ENCODE assay signal across 19 cellular contexts in genomic region chr2:132969371-132969985, GRCh38.
DNase-seq lines count a peak whose midpoint lies in the region; ATAC-seq, FAIRE-seq and TF ChIP-seq lines count a peak whose summit lies in the region.
"Had no signal": no experiment of that assay in that cellular context is flagged by ENCODE, and none has a peak within 500 bp of the region (broad histone marks: within the 10 kb centered on the region; RNA-seq: fewer than 3 reads in every experiment).

No MANE protein-coding gene starts in this region.

- H3K9me3 ChIP-seq in H1 (ENCODE audit: insufficient read depth in 2 of 2, low read depth in 1 of 2, low read length in 1 of 2): no peaks in the 10 kb centered on the region
- H3K9me3 ChIP-seq: BLaER1, MG63 had no signal

- no peak overlapping the region for H2BK15ac ChIP-seq in H1 (ENCODE audit: low read length)

- H3K14ac ChIP-seq in H1 (ENCODE audit: insufficient read length): no peak overlapping the region

- H2AK5ac ChIP-seq in H1 (ENCODE audit: low read depth, low read length): no peak overlapping the region

- H2BK120ac ChIP-seq in H1 (replicated peaks; ENCODE audit: low read depth, low read length): no peak overlapping the region

- H3K27ac ChIP-seq in H1 (ENCODE audit: low read depth, low read length): no peak overlapping the region
- H3K27ac ChIP-seq: BLaER1, KMS-11 had no signal

- FAIRE-seq in H1 (lab: Jason Lieb, UNC): no peak
- FAIRE-seq: GM12891 had no signal

- peak; percentile 70 for ATAC-seq in GM18867 (IDR thresholded peaks at IDR 0.05; ENCODE audit: unreplicated experiment)
- ATAC-seq: HCT116, Panc1, SK-N-SH treated with all-trans-retinoic acid at 6 μM for 48 hours had no signal

- CTCF ChIA-PET in H1 (lab: Charles Lee; ENCODE audit: partially characterized antibody): interaction anchor here (1.7 kb wide), 1 partner anchor 58 kb away, joined by 6 read pairs; no protein-coding TSS in a partner anchor

- no peaks in the 10 kb centered on the region for H4K20me1 ChIP-seq in H1 (replicated peaks in 1 of 2; ENCODE audit: control insufficient read depth in 1 of 2, insufficient read depth in 2 of 2, low read length in 2 of 2)
- H4K20me1 ChIP-seq: BLaER1 had no signal

- H3K79me1 ChIP-seq in H1 (ENCODE audit: low read depth, low read length): no peaks in the 10 kb centered on the region

- no peak overlapping the region for H2BK12ac ChIP-seq in H1 (ENCODE audit: low read depth, low read length)

- DNase-seq in HT1080 (ENCODE audit: low read depth) (peak; percentile 80), H1 (ENCODE audit: low read depth in 1 of 2, low spot score in 2 of 2) (no peak), HT-29 (ENCODE audit: low spot score) (no peak), DMS153 treated with DMSO at 0.1 percent for 48 hours (lab: John Stamatoyannopoulos, UW; ENCODE audit: unreplicated experiment) (no peak), midbrain (lab: John Stamatoyannopoulos, UW) (no peak)
- no peak for DNase-seq in activated CD4-positive, alpha-beta T cell treated with anti-CD3 and anti-CD28 coated beads for 48 hours
- DNase-seq: DMS 273 treated with DMSO at 0.1 percent for 48 hours, MG63, NCI-H1092 treated with DMSO at 0.1 percent for 48 hours, NCI-H1694 treated with DMSO at 0.1 percent for 48 hours, NCI-H774, Right ventricle myocardium superior had no signal

- H3K4me1 ChIP-seq in H1 (replicated peaks in 1 of 4; ENCODE audit: control insufficient read depth in 3 of 4, insufficient read depth in 4 of 4, low read length in 3 of 4): no peaks in the 10 kb centered on the region
- H3K4me1 ChIP-seq: BLaER1 had no signal

- POLR2A ChIA-PET in H1 (lab: Charles Lee; ENCODE audit: partially characterized antibody): no interaction called here

- no peak overlapping the region for H3K18ac ChIP-seq in H1 (ENCODE audit: extremely low read depth, low read length)

- H2BK5ac ChIP-seq in H1 (ENCODE audit: low read depth, low read length): no peak overlapping the region

- no peak overlapping the region for H3K4me2 ChIP-seq in H1 (ENCODE audit: insufficient read depth in 1 of 2, low read depth in 2 of 2, low read length in 2 of 2)
- H3K4me2 ChIP-seq: BLaER1, KMS-11 had no signal

- TF ChIP-seq RAD21 in H1 (IDR thresholded peaks at IDR 0.05 in 1 of 2, conservative IDR thresholded peaks at IDR 0.05 in 1 of 2; ENCODE audit: low read depth in 2 of 2, low read length in 2 of 2): no peak

- no peak overlapping the region for H3K4ac ChIP-seq in H1 (replicated peaks; ENCODE audit: insufficient read length, low read depth, low read length)

- no peak for TF ChIP-seq CTCF in H1 (IDR thresholded peaks at IDR 0.05; ENCODE audit: control extremely low read depth in 1 of 3, insufficient read depth in 1 of 3, low read depth in 1 of 3, low read length in 3 of 3)

- TF ChIP-seq POLR2A in H1 (IDR thresholded peaks at IDR 0.05; ENCODE audit: control extremely low read depth in 1 of 2, low read depth in 2 of 2, low read length in 2 of 2): no peak

- H3K23ac ChIP-seq in H1 (ENCODE audit: insufficient read length): no peak overlapping the region

- H3K4me3 ChIP-seq in H1 (ENCODE audit: extremely low read depth in 1 of 4, insufficient read depth in 2 of 4, low read depth in 3 of 4, low read length in 4 of 4): no peak overlapping the region
- H3K4me3 ChIP-seq: BLaER1, MG63 had no signal

- TF ChIP-seq EP300 in H1 (IDR thresholded peaks at IDR 0.05; ENCODE audit: borderline replicate concordance in 1 of 2, low read depth in 2 of 2, low read length in 2 of 2): no peak

- no peaks in the 10 kb centered on the region for H3K23me2 ChIP-seq in H1 (ENCODE audit: low read depth, low read length)

- no peak overlapping the region for H4K91ac ChIP-seq in H1 (replicated peaks; ENCODE audit: insufficient read length, low read length)

- H2AFZ ChIP-seq in H1 (ENCODE audit: low read length): 0 out of 2 replicates have a peak overlapping the region, but pooled peaks have one; percentile 46

- 83% methylated on average over 4 of the region's 4 CpGs; no CpG with 5 or more reads in 1 of the 2 experiments for WGBS in H1 (ENCODE audit: extremely low coverage in 1 of 2, insufficient coverage in 1 of 2, insufficient read length in 1 of 2, insufficient replicate concordance in 2 of 2, low coverage in 1 of 2, low lambda C conversion rate in 2 of 2, missing lambda C conversion rate in 1 of 2), 2 experiments

- H2BK20ac ChIP-seq in H1 (ENCODE audit: low read length): no peak overlapping the region

- no peak overlapping the region for H4K5ac ChIP-seq in H1 (ENCODE audit: insufficient read length, low read depth, low read length)

- no peaks in the 10 kb centered on the region for H3K27me3 ChIP-seq in H1 (replicated peaks in 1 of 4; ENCODE audit: control insufficient read depth in 3 of 4, extremely low read depth in 1 of 4, insufficient read depth in 3 of 4, low read length in 3 of 4)
- H3K27me3 ChIP-seq: BLaER1, MG63 had no signal

- no peak overlapping the region for H3K9ac ChIP-seq in H1 (replicated peaks in 1 of 4; ENCODE audit: extremely low read depth in 1 of 4, low read depth in 3 of 4, low read length in 3 of 4)
- H3K9ac ChIP-seq: BLaER1, KMS-11 had no signal

- no peak overlapping the region for H3K56ac ChIP-seq in H1 (replicated peaks; ENCODE audit: insufficient read length, low read depth, low read length)

- no peaks in the 10 kb centered on the region for H3K36me3 ChIP-seq in H1 (ENCODE audit: control insufficient read depth in 2 of 4, insufficient read depth in 4 of 4, low read length in 3 of 4)
- H3K36me3 ChIP-seq: BLaER1, MG63 had no signal

- no peaks in the 10 kb centered on the region for H3K79me2 ChIP-seq in H1 (ENCODE audit: control insufficient read depth in 1 of 2, insufficient read depth in 2 of 2, low read length in 2 of 2)

- no peak overlapping the region for H4K8ac ChIP-seq in H1 (ENCODE audit: extremely low read depth, insufficient read depth, low read length)

TF ChIP-seq in H1, 55 proteins besides CTCF, POLR2A, EP300 and RAD21:
- TF ChIP-seq SP2 (IDR thresholded peaks at IDR 0.05; ENCODE audit: low read length) (no peak), CREB1 (IDR thresholded peaks at IDR 0.05) (no peak), GABPA (IDR thresholded peaks at IDR 0.05; ENCODE audit: borderline replicate concordance, insufficient read depth, low read length) (no peak), KDM5A (IDR thresholded peaks at IDR 0.05; ENCODE audit: low read length) (no peak), E2F6 (IDR thresholded peaks at IDR 0.05) (no peak)
